20 cellular contexts compared by ENCODE assay signal in the genomic region with DNA sequence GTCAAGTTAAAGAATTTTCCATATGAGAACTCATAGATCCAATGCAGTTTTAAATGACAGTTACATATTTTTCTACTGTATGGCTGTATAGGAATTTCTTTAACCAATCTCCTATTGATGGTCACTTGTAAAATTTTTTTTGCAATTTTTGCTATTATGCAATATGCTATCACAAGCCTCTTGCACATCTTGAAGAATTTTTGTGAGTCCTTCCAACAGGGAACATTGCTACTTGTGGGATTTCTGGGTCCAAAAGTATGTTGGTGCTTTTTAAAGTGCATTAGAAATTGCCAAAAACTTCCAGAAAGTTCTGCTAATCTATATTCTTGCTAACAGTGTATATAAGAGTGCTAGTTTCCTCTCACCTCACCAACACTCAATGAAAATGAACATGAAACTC.
A peak's percentile ranks its signal among the peaks of the same experiment; 100 is the strongest.
DNase-seq lines count a peak whose midpoint lies in the region; ATAC-seq and TF ChIP-seq lines count a peak whose summit lies in the region.
"Had no signal": no experiment of that assay in that cellular context is flagged by ENCODE, and none has a peak within 500 bp of the region (broad histone marks: within the 10 kb centered on the region; RNA-seq: fewer than 3 reads in every experiment).

No MANE protein-coding gene starts in this region.

- H3K4me1 ChIP-seq in adipocyte (ENCODE audit: control insufficient read depth, insufficient read depth, low read length) = peaks cover 46% of the 10 kb centered on the region
- H3K4me1 ChIP-seq in subcutaneous abdominal adipose tissue (ENCODE audit: control insufficient read depth in 5 of 5, insufficient read depth in 5 of 5, low read length in 5 of 5) = peaks cover 0 to 45% (median 27%) of the 10 kb centered on the region in 5 donors
- H3K4me1 ChIP-seq: BE2C had no signal

- H3K9me3 ChIP-seq in adipocyte (ENCODE audit: control insufficient read depth, low read length) (peaks cover 14% of the 10 kb centered on the region), subcutaneous abdominal adipose tissue (ENCODE audit: control insufficient read depth in 5 of 5, low read length in 5 of 5) (no peaks in the 10 kb centered on the region), MG63 (no peaks in the 10 kb centered on the region; the same call in 1 of the 2 replicates)
- H3K9me3 ChIP-seq: BE2C had no signal

- H3K4me3 ChIP-seq in AG10803 (ENCODE audit: low read length) (no peak overlapping the region), adipocyte (ENCODE audit: low read length) (peak overlapping the region; percentile 30), subcutaneous abdominal adipose tissue (ENCODE audit: low read depth in 1 of 5, low read length in 5 of 5) (no peak overlapping the region), MG63 (no peak overlapping the region)
- H3K4me3 ChIP-seq: A549 had no signal

- H3K36me3 ChIP-seq in adipocyte (ENCODE audit: control insufficient read depth, insufficient read depth, low read length, severe bottlenecking) = peaks cover 35% of the 10 kb centered on the region
- no peaks in the 10 kb centered on the region for H3K36me3 ChIP-seq in subcutaneous abdominal adipose tissue (ENCODE audit: control insufficient read depth in 5 of 5, insufficient read depth in 5 of 5, low read length in 5 of 5)
- H3K36me3 ChIP-seq in MG63 = no peaks in the 10 kb centered on the region
- H3K36me3 ChIP-seq: BE2C had no signal

- TF ChIP-seq CTCF in AG10803 (conservative IDR thresholded peaks at IDR 0.05; ENCODE audit: low read length) = no peak

- ATAC-seq in GM19467 (IDR thresholded peaks at IDR 0.05; ENCODE audit: unreplicated experiment) = no peak
- ATAC-seq: A549, HCT116 had no signal

- H3K9ac ChIP-seq in adipocyte (ENCODE audit: low read length) (peak overlapping the region; percentile 55), subcutaneous abdominal adipose tissue (ENCODE audit: low read length in 5 of 5) (no peak overlapping the region)
- H3K9ac ChIP-seq: KMS-11 had no signal

- peak; percentile 69 for DNase-seq in AG10803 (ENCODE audit: low read depth)
- DNase-seq in adipocyte (ENCODE audit: low read depth) = peak; percentile 31
- DNase-seq in fibroblast of peridontal ligament (ENCODE audit: extremely low read depth) = peak; percentile 71
- DNase-seq in MG63 = no peak
- no peak for DNase-seq in GM19238 (ENCODE audit: insufficient read length, low spot score)
- DNase-seq: BE2C; C1 segment of cervical spinal cord; CD4-positive, CD25-positive, alpha-beta regulatory T cell; CD8-positive, alpha-beta memory T cell; COR-L47; DMS 273 treated with DMSO at 0.1 percent for 48 hours; GDM1; GOT3; H7; HFFc6 had no signal

- peak overlapping the region; percentile 75 for H3K27ac ChIP-seq in subcutaneous abdominal adipose tissue (ENCODE audit: low read depth, low read length)
- H3K27ac ChIP-seq: A549, KMS-11 had no signal

- H3K27me3 ChIP-seq in adipocyte (replicated peaks; ENCODE audit: control insufficient read depth, insufficient read depth, low read length) = no peaks in the 10 kb centered on the region
- H3K27me3 ChIP-seq in subcutaneous abdominal adipose tissue (ENCODE audit: control insufficient read depth in 5 of 5, insufficient read depth in 4 of 5, low read length in 5 of 5) = no peaks in the 10 kb centered on the region
- no peaks in the 10 kb centered on the region for H3K27me3 ChIP-seq in MG63
- H3K27me3 ChIP-seq: BE2C had no signal

Comparison
In these comparisons a context has a peak if more than half of its experiments do, and no peak if none do; other contexts are left out.
1. DNase-seq: peak in AG10803 (single experiment), adipocyte (single experiment) and fibroblast of peridontal ligament (single experiment); none in MG63 (single experiment) and GM19238 (single experiment).